8 cellular contexts compared by ENCODE assay signal in the genomic region with DNA sequence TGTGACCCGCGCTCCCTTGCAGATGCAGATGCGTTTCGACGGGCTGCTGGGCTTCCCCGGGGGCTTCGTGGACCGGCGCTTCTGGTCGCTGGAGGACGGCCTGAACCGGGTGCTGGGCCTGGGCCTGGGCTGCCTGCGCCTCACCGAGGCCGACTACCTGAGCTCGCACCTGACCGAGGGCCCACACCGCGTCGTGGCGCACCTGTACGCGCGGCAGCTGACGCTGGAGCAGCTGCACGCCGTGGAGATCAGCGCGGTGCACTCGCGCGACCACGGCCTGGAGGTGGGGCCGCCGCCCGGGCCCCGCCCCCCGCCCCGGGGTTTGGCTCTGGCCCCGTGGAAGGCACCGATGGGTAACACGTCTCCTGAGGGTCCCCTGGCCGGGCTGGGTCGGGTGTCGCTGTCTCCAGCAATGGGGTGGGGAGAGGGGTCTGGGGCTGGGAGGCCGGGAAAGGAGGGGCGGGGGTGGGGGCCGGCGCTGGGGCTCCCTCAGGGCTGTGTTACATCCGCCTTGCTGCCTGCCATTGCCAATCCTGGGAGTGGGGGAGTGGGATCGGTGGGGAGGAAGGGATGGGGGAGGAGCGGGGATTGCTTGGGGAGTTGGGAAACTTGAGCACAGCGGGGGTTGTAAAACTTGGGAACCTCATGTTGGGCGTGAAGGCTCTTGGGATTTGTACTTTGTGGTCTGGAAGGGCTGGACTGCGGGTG. TPM values are rescaled to one million over a fixed set of nuclear protein-coding genes. Genes with fewer than 3 reads are reported as not detected.
DNase-seq lines count a peak whose midpoint lies in the region.

No MANE protein-coding gene starts in this region.

- WGBS in mesodermal cell (ENCODE audit: insufficient coverage in 2 of 2), 2 experiments: 1 to 3% methylated on average over 36 to 41 of the region's 55 CpGs

- H3K4me3 ChIP-seq in HUES6 (ENCODE audit: low read depth, low read length) (peak overlapping the region; percentile 95), endocrine pancreas (ENCODE audit: control insufficient read depth, insufficient read depth, low read length) (no peak overlapping the region), mesodermal cell (ENCODE audit: extremely low read depth, insufficient read depth, low read length, poor library complexity, severe bottlenecking) (peak overlapping the region; percentile 92)

- H3K4me1 ChIP-seq in HUES6 (ENCODE audit: control insufficient read depth, insufficient read depth, low read length): peaks cover 6% of the 10 kb centered on the region
- H3K4me1 ChIP-seq in endocrine pancreas (ENCODE audit: control insufficient read depth, insufficient read depth, low read length): no peaks in the 10 kb centered on the region
- peaks cover 4% of the 10 kb centered on the region for H3K4me1 ChIP-seq in mesodermal cell (ENCODE audit: control insufficient read depth, insufficient read depth, low read length, poor library complexity, severe bottlenecking)

- H3K27ac ChIP-seq in HUES6 (ENCODE audit: low read depth, low read length): peak overlapping the region; percentile 67; the same call in 1 of the 2 replicates
- peak overlapping the region; percentile 76 for H3K27ac ChIP-seq in mesodermal cell (ENCODE audit: low read depth, low read length, severe bottlenecking)
- peak overlapping the region; percentile 90 for H3K27ac ChIP-seq in temporal lobe (ENCODE audit: low read depth, low read length)

- H3K27me3 ChIP-seq in HUES6 (ENCODE audit: control insufficient read depth, insufficient read depth, low read length) (no peaks in the 10 kb centered on the region), endocrine pancreas (ENCODE audit: control insufficient read depth, insufficient read depth, low read length) (no peaks in the 10 kb centered on the region)

- H3K36me3 ChIP-seq in HUES6 (ENCODE audit: control insufficient read depth, insufficient read depth, low read length) (peaks cover 50% of the 10 kb centered on the region), endocrine pancreas (ENCODE audit: control insufficient read depth, insufficient read depth, low read length) (peaks cover 3% of the 10 kb centered on the region), mesodermal cell (ENCODE audit: control insufficient read depth, insufficient read depth, low read length) (peaks cover 38% of the 10 kb centered on the region)

- DNase-seq in NCI-H1092 treated with DMSO at 0.1 percent for 48 hours (lab: John Stamatoyannopoulos, UW) (peak; percentile 34), NCI-H1092 (lab: John Stamatoyannopoulos, UW) (no peak), AML-193 (lab: John Stamatoyannopoulos, UW) (no peak)
- DNase-seq in activated CD4-positive, alpha-beta T cell treated with anti-CD3 and anti-CD28 coated beads, Interleukin-2, amount 50 U/mL, for 48 hours: peak; percentile 40 to 50

- no peaks in the 10 kb centered on the region for H3K9me3 ChIP-seq in HUES6 (ENCODE audit: control insufficient read depth, insufficient read depth, low read depth, low read length)
- H3K9me3 ChIP-seq in endocrine pancreas (ENCODE audit: control insufficient read depth, low read length): no peaks in the 10 kb centered on the region
- H3K9me3 ChIP-seq in mesodermal cell (ENCODE audit: control insufficient read depth, low read length): no peaks in the 10 kb centered on the region

- peak overlapping the region; percentile 88 for H3K9ac ChIP-seq in HUES6 (ENCODE audit: low read length)
- peak overlapping the region; percentile 56 for H3K9ac ChIP-seq in endocrine pancreas (ENCODE audit: control insufficient read depth, insufficient read depth, low read length)

RNA-seq across cellular contexts. Expression of a gene that starts 0.7 kb away (rescaled TPM):
- 28.0 TPM for polyA plus RNA-seq in mesodermal cell (2013, experiment 1 of 2)
- polyA plus RNA-seq in mesodermal cell (2013, experiment 2 of 2): 23.2 TPM
- total RNA-seq in temporal lobe: 34.9 TPM

RNA-seq across cellular contexts. Expression of a gene that starts 40.0 kb away (rescaled TPM):
- 12.9 TPM for polyA plus RNA-seq in mesodermal cell (2013, experiment 1 of 2)
- 10.1 TPM for polyA plus RNA-seq in mesodermal cell (2013, experiment 2 of 2)
- 18.2 TPM for total RNA-seq in temporal lobe

RNA-seq across cellular contexts. Expression of a gene that starts 40.2 kb away (rescaled TPM):
- polyA plus RNA-seq in mesodermal cell (2013, experiment 1 of 2): 0.26 TPM
- 0.71 TPM for polyA plus RNA-seq in mesodermal cell (2013, experiment 2 of 2)
- 0.49 TPM for total RNA-seq in temporal lobe

Comparison
In these comparisons a context has a peak if more than half of its experiments do, and no peak if none do; other contexts are left out.
1. DNase-seq: peak in NCI-H1092 treated with DMSO at 0.1 percent for 48 hours (single experiment) and activated CD4-positive, alpha-beta T cell treated with anti-CD3 and anti-CD28 coated beads, Interleukin-2, amount 50 U/mL, for 48 hours (2 of 2); none in NCI-H1092 (single experiment) and AML-193 (0 of 2).
2. Peak in every context shown above with its lines, with median percentiles within 50 percentile points of each other: H3K27ac ChIP-seq.